In the genomic region with DNA sequence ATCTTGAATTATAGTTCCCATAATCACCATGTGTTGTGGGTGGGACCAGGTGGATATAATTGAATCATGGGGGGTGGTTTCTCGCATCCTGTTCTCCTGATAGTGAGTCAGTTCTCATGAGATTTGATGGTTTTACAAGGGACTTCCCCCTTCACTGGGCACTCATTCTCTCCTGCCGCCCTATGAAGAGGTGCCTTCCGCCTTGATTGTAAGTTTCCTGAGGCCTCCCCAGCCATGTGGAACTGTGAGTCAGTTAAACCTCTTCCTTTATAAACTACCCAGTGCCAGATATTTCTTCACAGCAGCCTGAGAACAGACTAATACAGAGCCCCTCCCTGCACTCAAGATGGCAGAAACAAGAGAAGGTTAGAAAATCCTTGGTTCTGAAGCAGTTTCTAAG, we compare ENCODE assay signal across 17 cellular contexts. TPM values are rescaled to one million over a fixed set of nuclear protein-coding genes. Genes with fewer than 3 reads are reported as not detected.
DNase-seq lines count a peak whose midpoint lies in the region; ATAC-seq and TF ChIP-seq lines count a peak whose summit lies in the region.
"Had no signal": no experiment of that assay in that cellular context is flagged by ENCODE, and none has a peak within 500 bp of the region (broad histone marks: within the 10 kb centered on the region; RNA-seq: fewer than 3 reads in every experiment).

No MANE protein-coding gene starts in this region.

- ATAC-seq in GM21360 (IDR thresholded peaks at IDR 0.05; ENCODE audit: unreplicated experiment) (no peak), GM18505 (IDR thresholded peaks at IDR 0.05; ENCODE audit: unreplicated experiment) (no peak)
- ATAC-seq: A549 had no signal

- peaks cover 13% of the 10 kb centered on the region for H3K36me3 Mint-ChIP-seq in activated CD4-positive, alpha-beta T cell treated with anti-CD3 and anti-CD28 coated beads, Interleukin-2, amount 10 ng/mL, durations not matched to agents 7 days and 5 days (ENCODE audit: low read depth)
- peaks cover 13% of the 10 kb centered on the region for H3K36me3 Mint-ChIP-seq in IgD-negative memory B cell

- no peaks in the 10 kb centered on the region for H3K27me3 Mint-ChIP-seq in activated CD4-positive, alpha-beta T cell treated with anti-CD3 and anti-CD28 coated beads, Interleukin-2, amount 10 ng/mL, durations not matched to agents 7 days and 5 days
- H3K27me3 Mint-ChIP-seq in IgD-negative memory B cell, result peaks cover 1% of the 10 kb centered on the region

- no peak for TF ChIP-seq POLR2A in GM18505 (IDR thresholded peaks at IDR 0.05; ENCODE audit: borderline replicate concordance, extremely low read depth, insufficient read depth, insufficient read length)

- H3K4me3 Mint-ChIP-seq in activated CD4-positive, alpha-beta T cell treated with anti-CD3 and anti-CD28 coated beads, Interleukin-2, amount 10 ng/mL, durations not matched to agents 7 days and 5 days, result no peak overlapping the region
- H3K4me3 Mint-ChIP-seq in IgD-negative memory B cell, result no peak overlapping the region
- H3K4me3 Mint-ChIP-seq: CD8-positive, alpha-beta memory T cell; T-helper 1 cell treated with Interleukin-12 subunit alpha and Interleukin-12 subunit beta and Interleukin-4 antibody, amounts not matched to agents 30 μg/mL and 1 μg/mL, for 36 hours had no signal

- CTCF ChIA-PET in activated CD4-positive, alpha-beta T cell treated with anti-CD3 and anti-CD28 coated beads, Interleukin-2, amount 10 ng/mL, durations not matched to agents 7 days and 5 days (lab: Charles Lee), result no interaction called here

- H3K27ac Mint-ChIP-seq in activated CD4-positive, alpha-beta T cell treated with anti-CD3 and anti-CD28 coated beads, Interleukin-2, amount 10 ng/mL, durations not matched to agents 7 days and 5 days, result no peak overlapping the region
- peak overlapping the region; percentile 31 to 82 (median 59) for H3K27ac Mint-ChIP-seq in IgD-negative memory B cell
- H3K27ac Mint-ChIP-seq: CD8-positive, alpha-beta memory T cell; T-helper 1 cell treated with Interleukin-12 subunit alpha and Interleukin-12 subunit beta and Interleukin-4 antibody, amounts not matched to agents 30 μg/mL and 1 μg/mL, for 36 hours had no signal

- peaks cover 4% of the 10 kb centered on the region for H3K4me1 Mint-ChIP-seq in activated CD4-positive, alpha-beta T cell treated with anti-CD3 and anti-CD28 coated beads, Interleukin-2, amount 10 ng/mL, durations not matched to agents 7 days and 5 days
- peaks cover 10 to 27% (median 11%) of the 10 kb centered on the region in 3 donors for H3K4me1 Mint-ChIP-seq in IgD-negative memory B cell

- peaks cover 13% of the 10 kb centered on the region for H3K9me3 Mint-ChIP-seq in activated CD4-positive, alpha-beta T cell treated with anti-CD3 and anti-CD28 coated beads, Interleukin-2, amount 10 ng/mL, durations not matched to agents 7 days and 5 days
- H3K9me3 Mint-ChIP-seq in IgD-negative memory B cell, result peaks cover 2 to 17% (median 6%) of the 10 kb centered on the region in 3 donors

- peak; percentile 24 to 34 for DNase-seq in activated CD4-positive, alpha-beta T cell treated with anti-CD3 and anti-CD28 coated beads, Interleukin-2, amount 50 U/mL, for 48 hours
- DNase-seq in activated CD4-positive, alpha-beta T cell treated with anti-CD3 and anti-CD28 coated beads, Interleukin-2, amount 10 ng/mL, durations not matched to agents 7 days and 5 days, result no peak
- DNase-seq in amniotic epithelial cell (ENCODE audit: low read depth) (peak; percentile 8), renal cortical epithelial cell (ENCODE audit: low read depth) (peak; percentile 50), germinal center (ENCODE audit: low spot score) (no peak)
- DNase-seq: CD8-positive, alpha-beta memory T cell; head of caudate nucleus; MG63; NCI-H2107 had no signal

- POLR2A ChIA-PET in activated CD4-positive, alpha-beta T cell treated with anti-CD3 and anti-CD28 coated beads, Interleukin-2, amount 10 ng/mL, durations not matched to agents 7 days and 5 days (lab: Charles Lee), result no interaction called here

RNA-seq across cellular contexts. Expression of a gene that starts 26.4 kb away (rescaled TPM):
- 10 to 100 TPM; 11.2 to 13.6 TPM for total RNA-seq in activated CD4-positive, alpha-beta T cell treated with anti-CD3 and anti-CD28 coated beads, Interleukin-2, amount 10 ng/mL, durations not matched to agents 7 days and 5 days
- polyA plus RNA-seq in IgD-negative memory B cell, result 29.7 TPM
- 76.2 and 146 TPM in 2 replicates for total RNA-seq in renal cortical epithelial cell

RNA-seq across cellular contexts. Expression of a gene that starts 26.5 kb away (rescaled TPM):
- not detected for total RNA-seq in activated CD4-positive, alpha-beta T cell treated with anti-CD3 and anti-CD28 coated beads, Interleukin-2, amount 10 ng/mL, durations not matched to agents 7 days and 5 days
- polyA plus RNA-seq in IgD-negative memory B cell, result not detected
- not detected in 2 replicates for total RNA-seq in renal cortical epithelial cell
- total RNA-seq: CD8-positive, alpha-beta memory T cell; kidney epithelial cell; prostate gland had no signal
- polyA plus RNA-seq: A549; CD8-positive, alpha-beta memory T cell; urinary bladder had no signal

RNA-seq across cellular contexts. Expression of a gene that starts 34.2 kb away (rescaled TPM):
- total RNA-seq in activated CD4-positive, alpha-beta T cell treated with anti-CD3 and anti-CD28 coated beads, Interleukin-2, amount 10 ng/mL, durations not matched to agents 7 days and 5 days, result not detected
- not detected for polyA plus RNA-seq in IgD-negative memory B cell
- 0.40 TPM in 1 of 2 replicates, not detected in the other for total RNA-seq in renal cortical epithelial cell
- total RNA-seq: CD8-positive, alpha-beta memory T cell; kidney epithelial cell had no signal
- polyA plus RNA-seq: CD8-positive, alpha-beta memory T cell had no signal

RNA-seq across cellular contexts. Expression of a gene that starts 48.7 kb away (rescaled TPM):
- not detected for total RNA-seq in activated CD4-positive, alpha-beta T cell treated with anti-CD3 and anti-CD28 coated beads, Interleukin-2, amount 10 ng/mL, durations not matched to agents 7 days and 5 days
- not detected for polyA plus RNA-seq in IgD-negative memory B cell
- not detected in 2 replicates for total RNA-seq in renal cortical epithelial cell
- total RNA-seq: CD8-positive, alpha-beta memory T cell; kidney epithelial cell; prostate gland had no signal
- polyA plus RNA-seq: CD8-positive, alpha-beta memory T cell had no signal

Comparison
In these comparisons a context has a peak if more than half of its experiments do, and no peak if none do; other contexts are left out.
1. DNase-seq: peak in activated CD4-positive, alpha-beta T cell treated with anti-CD3 and anti-CD28 coated beads, Interleukin-2, amount 50 U/mL, for 48 hours (2 of 2), amniotic epithelial cell (single experiment) and renal cortical epithelial cell (single experiment); none in activated CD4-positive, alpha-beta T cell treated with anti-CD3 and anti-CD28 coated beads, Interleukin-2, amount 10 ng/mL, durations not matched to agents 7 days and 5 days (single experiment) and germinal center (single experiment).